In genomic region chr5:5710471-5710870, GRCh38 we compare ENCODE assay signal across 1 cellular context.
TF ChIP-seq lines count a peak whose summit lies in the region.

No MANE protein-coding gene starts in this region.

TF ChIP-seq in SK-N-SH, 30 proteins besides CTCF, POLR2A, EP300 and RAD21 (continued from another document):
- TF ChIP-seq GATA2 (CRISPR knock-in tag; IDR thresholded peaks at IDR 0.05) (peak; percentile 97), MAX (IDR thresholded peaks at IDR 0.05; ENCODE audit: low read depth) (no peak)
- TF ChIP-seq, protein P1, sequence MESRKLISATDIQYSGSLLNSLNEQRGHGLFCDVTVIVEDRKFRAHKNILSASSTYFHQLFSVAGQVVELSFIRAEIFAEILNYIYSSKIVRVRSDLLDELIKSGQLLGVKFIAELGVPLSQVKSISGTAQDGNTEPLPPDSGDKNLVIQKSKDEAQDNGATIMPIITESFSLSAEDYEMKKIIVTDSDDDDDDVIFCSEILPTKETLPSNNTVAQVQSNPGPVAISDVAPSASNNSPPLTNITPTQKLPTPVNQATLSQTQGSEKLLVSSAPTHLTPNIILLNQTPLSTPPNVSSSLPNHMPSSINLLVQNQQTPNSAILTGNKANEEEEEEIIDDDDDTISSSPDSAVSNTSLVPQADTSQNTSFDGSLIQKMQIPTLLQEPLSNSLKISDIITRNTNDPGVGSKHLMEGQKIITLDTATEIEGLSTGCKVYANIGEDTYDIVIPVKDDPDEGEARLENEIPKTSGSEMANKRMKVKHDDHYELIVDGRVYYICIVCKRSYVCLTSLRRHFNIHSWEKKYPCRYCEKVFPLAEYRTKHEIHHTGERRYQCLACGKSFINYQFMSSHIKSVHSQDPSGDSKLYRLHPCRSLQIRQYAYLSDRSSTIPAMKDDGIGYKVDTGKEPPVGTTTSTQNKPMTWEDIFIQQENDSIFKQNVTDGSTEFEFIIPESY (IDR thresholded peaks at IDR 0.05; ENCODE audit: borderline replicate concordance, low read depth) = no peak
